Comparison of ENCODE assay signal across 20 cellular contexts in the genomic region with DNA sequence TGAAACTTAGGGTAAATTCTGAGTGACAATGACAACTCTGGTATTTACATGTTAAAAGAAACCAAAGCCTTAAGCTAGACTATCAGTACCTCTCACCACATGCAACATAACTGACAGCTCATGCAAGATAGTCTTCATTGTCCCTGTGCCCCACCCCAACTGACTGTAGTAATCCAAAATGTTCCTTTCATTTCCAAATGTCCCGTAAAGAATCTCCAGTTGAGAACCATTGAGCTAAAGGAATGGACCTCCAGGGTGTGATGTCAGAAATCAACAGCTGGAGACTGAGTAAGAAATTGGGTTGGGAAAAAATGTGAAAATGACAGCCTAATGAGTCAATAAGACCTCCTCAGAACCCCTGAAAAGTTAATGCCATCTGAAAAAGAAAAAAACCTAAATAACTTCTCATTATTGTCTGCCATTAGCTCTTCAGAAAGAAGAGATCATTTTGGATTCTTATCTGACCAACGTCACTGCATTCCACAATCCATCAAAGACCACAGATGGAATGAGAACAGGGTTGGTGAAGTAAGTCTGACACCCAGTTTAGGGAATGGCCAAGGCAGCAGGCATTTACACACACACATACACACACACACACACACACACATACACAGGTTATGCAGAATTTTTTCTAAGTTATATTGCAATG. TPM values are rescaled to one million over a fixed set of nuclear protein-coding genes. Genes with fewer than 3 reads are reported as not detected.
A peak's percentile ranks its signal among the peaks of the same experiment; 100 is the strongest.
DNase-seq lines count a peak whose midpoint lies in the region; ATAC-seq and TF ChIP-seq lines count a peak whose summit lies in the region.
"Had no signal": no experiment of that assay in that cellular context is flagged by ENCODE, and none has a peak within 500 bp of the region (broad histone marks: within the 10 kb centered on the region; RNA-seq: fewer than 3 reads in every experiment).

No MANE protein-coding gene starts in this region.

- DNase-seq in AG20443 (ENCODE audit: low spot score) (peak; percentile 58), LHCN-M2 (ENCODE audit: low read depth) (peak; percentile 93), fibroblast of lung (ENCODE audit: low read depth in 2 of 2) (peak; percentile 49 to 97), neural crest cell (ENCODE audit: low read depth, low spot score) (no peak), DMS114 treated with DMSO at 0.1 percent for 48 hours (lab: John Stamatoyannopoulos, UW; ENCODE audit: unreplicated experiment) (no peak)
- DNase-seq in activated CD4-positive, alpha-beta T cell treated with anti-CD3 and anti-CD28 coated beads for 36 hours = no peak
- no peak for DNase-seq in CD8-positive, alpha-beta T cell
- DNase-seq: activated CD4-positive, alpha-beta memory T cell treated with anti-CD3 and anti-CD28 coated beads for 36 hours; activated naive CD4-positive, alpha-beta T cell treated with anti-CD3 and anti-CD28 coated beads, Interleukin-2, amount 50 U/mL, for 16 hours; activated T-cell treated with anti-CD3 and anti-CD28 coated beads, Interleukin-2, amount 50 U/mL, for 1 hour; colonic mucosa; gastrocnemius medialis; left colon; NCI-H146; NCI-H774; stimulated activated CD4-positive, alpha-beta T cell treated with anti-CD3 and anti-CD28 coated beads, Interleukin-15, amount 100 ng/mL, for 24 hours; T-helper 2 cell; WERI-Rb-1 had no signal

- no peak for ATAC-seq in activated CD4-positive, alpha-beta T cell treated with anti-CD3 and anti-CD28 coated beads for 36 hours
- ATAC-seq in CD8-positive, alpha-beta T cell = no peak
- ATAC-seq in HG02610 (IDR thresholded peaks at IDR 0.05; ENCODE audit: unreplicated experiment) = no peak
- ATAC-seq: gastrocnemius medialis, left colon had no signal

- no peak overlapping the region for H3K4me3 Mint-ChIP-seq in neural crest cell
- H3K4me3 Mint-ChIP-seq in activated CD4-positive, alpha-beta T cell treated with anti-CD3 and anti-CD28 coated beads for 36 hours = no peak overlapping the region
- no peak overlapping the region for H3K4me3 Mint-ChIP-seq in CD8-positive, alpha-beta T cell
- H3K4me3 Mint-ChIP-seq: activated CD4-positive, alpha-beta memory T cell treated with anti-CD3 and anti-CD28 coated beads for 36 hours had no signal

- H3K36me3 ChIP-seq in fibroblast of lung (ENCODE audit: control insufficient read depth, insufficient read depth, low read length) = no peaks in the 10 kb centered on the region
- H3K36me3 ChIP-seq in CD8-positive, alpha-beta T cell (ENCODE audit: insufficient read depth, low read length) = no peaks in the 10 kb centered on the region
- H3K36me3 ChIP-seq: colonic mucosa, gastrocnemius medialis, suprapubic skin, WERI-Rb-1 had no signal

- no peaks in the 10 kb centered on the region for H4K20me1 ChIP-seq in fibroblast of lung (ENCODE audit: control insufficient read depth, extremely low read depth, insufficient read depth, low read length)

- H3K79me2 ChIP-seq in fibroblast of lung (ENCODE audit: control insufficient read depth, insufficient read depth, low read length) = no peaks in the 10 kb centered on the region

- H3K36me3 Mint-ChIP-seq in neural crest cell (ENCODE audit: low read depth) = no peaks in the 10 kb centered on the region
- no peaks in the 10 kb centered on the region for H3K36me3 Mint-ChIP-seq in activated CD4-positive, alpha-beta T cell treated with anti-CD3 and anti-CD28 coated beads for 36 hours (ENCODE audit: low read depth)
- no peaks in the 10 kb centered on the region for H3K36me3 Mint-ChIP-seq in CD8-positive, alpha-beta T cell
- H3K36me3 Mint-ChIP-seq: activated CD4-positive, alpha-beta memory T cell treated with anti-CD3 and anti-CD28 coated beads for 36 hours had no signal

- H3K27me3 Mint-ChIP-seq in neural crest cell (ENCODE audit: low read depth) = no peaks in the 10 kb centered on the region
- no peaks in the 10 kb centered on the region for H3K27me3 Mint-ChIP-seq in activated CD4-positive, alpha-beta T cell treated with anti-CD3 and anti-CD28 coated beads for 36 hours
- peaks cover 2% of the 10 kb centered on the region for H3K27me3 Mint-ChIP-seq in CD8-positive, alpha-beta T cell (ENCODE audit: low read depth)
- H3K27me3 Mint-ChIP-seq: activated CD4-positive, alpha-beta memory T cell treated with anti-CD3 and anti-CD28 coated beads for 36 hours had no signal

- H3K27ac ChIP-seq in fibroblast of lung (ENCODE audit: insufficient read depth, low read length) = no peak overlapping the region
- H3K27ac ChIP-seq in CD8-positive, alpha-beta T cell (ENCODE audit: low read depth, low read length) = no peak overlapping the region
- H3K27ac ChIP-seq: colonic mucosa, gastrocnemius medialis, suprapubic skin, WERI-Rb-1 had no signal

- H3K9ac ChIP-seq in fibroblast of lung (ENCODE audit: insufficient read depth, low read length) = no peak overlapping the region

- H3K27ac Mint-ChIP-seq in neural crest cell (ENCODE audit: unreplicated experiment) = peak overlapping the region; percentile 9
- H3K27ac Mint-ChIP-seq in activated CD4-positive, alpha-beta T cell treated with anti-CD3 and anti-CD28 coated beads for 36 hours = no peak overlapping the region
- no peak overlapping the region for H3K27ac Mint-ChIP-seq in CD8-positive, alpha-beta T cell
- H3K27ac Mint-ChIP-seq: activated CD4-positive, alpha-beta memory T cell treated with anti-CD3 and anti-CD28 coated beads for 36 hours had no signal

- TF ChIP-seq CTCF in fibroblast of lung (conservative IDR thresholded peaks at IDR 0.05 in 1 of 2, IDR thresholded peaks at IDR 0.05 in 1 of 2; ENCODE audit: low read depth in 1 of 2, low read length in 2 of 2) (no peak), neural crest cell (conservative IDR thresholded peaks at IDR 0.05) (no peak)
- TF ChIP-seq CTCF in CD8-positive, alpha-beta T cell (IDR thresholded peaks at IDR 0.05) = no peak

- no peak overlapping the region for H3K4me3 ChIP-seq in fibroblast of lung (replicated peaks in 1 of 4; ENCODE audit: control extremely low read depth in 1 of 4, insufficient read depth in 1 of 4, low read depth in 3 of 4, low read length in 4 of 4)
- H3K4me3 ChIP-seq in CD8-positive, alpha-beta T cell (ENCODE audit: low read depth, low read length) = no peak overlapping the region
- H3K4me3 ChIP-seq: colonic mucosa, gastrocnemius medialis, suprapubic skin had no signal

- no peaks in the 10 kb centered on the region for H3K4me1 Mint-ChIP-seq in neural crest cell
- H3K4me1 Mint-ChIP-seq in activated CD4-positive, alpha-beta T cell treated with anti-CD3 and anti-CD28 coated beads for 36 hours = peaks cover 10% of the 10 kb centered on the region
- peaks cover 9% of the 10 kb centered on the region for H3K4me1 Mint-ChIP-seq in CD8-positive, alpha-beta T cell (ENCODE audit: low read depth)

- no peak overlapping the region for H3K4me2 ChIP-seq in fibroblast of lung (ENCODE audit: extremely low read depth, insufficient read depth, low read length)

- H3K27me3 ChIP-seq in fibroblast of lung (ENCODE audit: control insufficient read depth, insufficient read depth, low read length) = no peaks in the 10 kb centered on the region
- H3K27me3 ChIP-seq in CD8-positive, alpha-beta T cell (ENCODE audit: insufficient read depth, low read length) = no peaks in the 10 kb centered on the region
- H3K27me3 ChIP-seq: colonic mucosa, gastrocnemius medialis, suprapubic skin had no signal

- intact Hi-C loops in activated CD4-positive, alpha-beta T cell treated with anti-CD3 and anti-CD28 coated beads for 36 hours (cut with DNase I, micrococcal nuclease) = no loop called here
- intact Hi-C loops in CD8-positive, alpha-beta T cell (cut with DNase I, micrococcal nuclease) = no loop called here

- CTCF ChIA-PET in activated CD4-positive, alpha-beta T cell treated with anti-CD3 and anti-CD28 coated beads for 36 hours (lab: Charles Lee) = no interaction called here
- CTCF ChIA-PET in CD8-positive, alpha-beta T cell (lab: Charles Lee) = no interaction called here

- no peaks in the 10 kb centered on the region for H3K9me3 ChIP-seq in fibroblast of lung (ENCODE audit: control insufficient read depth, insufficient read depth, low read depth, low read length)
- H3K9me3 ChIP-seq in CD8-positive, alpha-beta T cell (ENCODE audit: low read length) = no peaks in the 10 kb centered on the region
- H3K9me3 ChIP-seq: colonic mucosa, gastrocnemius medialis, suprapubic skin had no signal

- POLR2A ChIA-PET in activated CD4-positive, alpha-beta T cell treated with anti-CD3 and anti-CD28 coated beads for 36 hours (lab: Charles Lee) = no interaction called here
- POLR2A ChIA-PET in CD8-positive, alpha-beta T cell (lab: Charles Lee) = interaction anchor here (1.1 kb wide), 1 partner anchor 210 kb away, joined by 3 read pairs; no protein-coding TSS in a partner anchor

- H3K9me3 Mint-ChIP-seq in neural crest cell = no peaks in the 10 kb centered on the region
- H3K9me3 Mint-ChIP-seq in activated CD4-positive, alpha-beta T cell treated with anti-CD3 and anti-CD28 coated beads for 36 hours (ENCODE audit: low read depth) = no peaks in the 10 kb centered on the region
- no peaks in the 10 kb centered on the region for H3K9me3 Mint-ChIP-seq in CD8-positive, alpha-beta T cell
- H3K9me3 Mint-ChIP-seq: activated CD4-positive, alpha-beta memory T cell treated with anti-CD3 and anti-CD28 coated beads for 36 hours had no signal

- H2AFZ ChIP-seq in fibroblast of lung (ENCODE audit: low read length) = no peak overlapping the region

- H3K4me1 ChIP-seq in fibroblast of lung (ENCODE audit: control insufficient read depth, extremely low read depth, insufficient read depth, low read length) = no peaks in the 10 kb centered on the region
- no peaks in the 10 kb centered on the region for H3K4me1 ChIP-seq in CD8-positive, alpha-beta T cell (ENCODE audit: insufficient read depth, low read length)
- H3K4me1 ChIP-seq: colonic mucosa, suprapubic skin had no signal

RNA-seq across cellular contexts. Expression of a gene that starts 51.7 kb away (rescaled TPM):
- total RNA-seq in LHCN-M2 (2014; rRNA removed) = 4.9 and 6.2 TPM in 2 replicates
- 3.2 TPM for polyA plus RNA-seq in LHCN-M2 (2012)
- 8.9 and 29.3 TPM in 2 replicates for total RNA-seq in fibroblast of lung
- 8.0 and 9.8 TPM in 2 replicates for polyA plus RNA-seq in fibroblast of lung
- 6.0 and 7.0 TPM in 2 replicates for polyA plus RNA-seq in fibroblast of lung (2012)
- polyA minus RNA-seq in fibroblast of lung (ENCODE audit: low replicate concordance) = 1.9 and 3.8 TPM in 2 replicates
- 25.4 and 26.8 TPM in 2 replicates for total RNA-seq in neural crest cell
- 1 to 10 TPM; 3.5 TPM for total RNA-seq in activated CD4-positive, alpha-beta T cell treated with anti-CD3 and anti-CD28 coated beads for 36 hours
- 1 to 10 TPM; 4.2 to 4.8 TPM for total RNA-seq in CD8-positive, alpha-beta T cell

Comparison
In these comparisons a context has a peak if more than half of its experiments do, and no peak if none do; other contexts are left out.
1. DNase-seq: peak in AG20443 (single experiment), LHCN-M2 (single experiment) and fibroblast of lung (2 of 2); none in neural crest cell (single experiment), activated CD4-positive, alpha-beta T cell treated with anti-CD3 and anti-CD28 coated beads for 36 hours (single experiment), CD8-positive, alpha-beta T cell (0 of 7) and DMS114 treated with DMSO at 0.1 percent for 48 hours (single experiment).